9 cellular contexts compared by ENCODE assay signal in the genomic region with DNA sequence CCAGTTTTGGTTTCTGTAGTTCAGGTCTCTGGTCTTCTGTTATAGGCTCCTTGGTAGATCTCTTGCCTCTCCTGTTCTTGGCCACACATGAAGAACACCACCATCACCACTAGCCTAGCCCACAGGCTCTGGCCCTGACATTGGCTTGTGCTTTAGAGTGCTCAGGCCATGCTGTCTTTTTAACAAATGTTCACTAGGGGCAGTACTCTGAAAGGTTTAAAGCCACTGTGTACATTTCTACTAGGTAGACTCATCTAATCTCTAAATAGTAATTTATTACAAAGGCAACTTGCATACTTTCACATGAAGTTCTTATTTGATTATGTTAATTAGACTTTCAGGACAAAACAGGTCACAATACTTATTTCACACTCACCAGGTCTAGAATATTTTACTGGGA. TPM values are rescaled to one million over a fixed set of nuclear protein-coding genes. Genes with fewer than 3 reads are reported as not detected.
DNase-seq lines count a peak whose midpoint lies in the region; ATAC-seq and TF ChIP-seq lines count a peak whose summit lies in the region.
"Had no signal": no experiment of that assay in that cellular context is flagged by ENCODE, and none has a peak within 500 bp of the region (broad histone marks: within the 10 kb centered on the region; RNA-seq: fewer than 3 reads in every experiment).

No MANE protein-coding gene starts in this region.

- H3K4me1 Mint-ChIP-seq in activated CD4-positive, alpha-beta T cell treated with anti-CD3 and anti-CD28 coated beads for 36 hours = no peaks in the 10 kb centered on the region
- no peaks in the 10 kb centered on the region for H3K4me1 Mint-ChIP-seq in stimulated activated naive B cell treated with anti-CD40 and anti-IgM and Interleukin-4, amounts not matched to agents 10 μg/mL and 1 μg/mL and 100 μg/mL, for 72 hours
- H3K4me1 Mint-ChIP-seq in activated CD8-positive, alpha-beta memory T cell treated with anti-CD3 and anti-CD28 coated beads, Interleukin-2, amount 10 ng/mL, durations not matched to agents 7 days and 5 days = no peaks in the 10 kb centered on the region

- H3K4me3 ChIP-seq in choroid plexus epithelial cell (ENCODE audit: low read depth, low read length) = no peak overlapping the region
- H3K4me3 ChIP-seq: thyroid gland had no signal

- POLR2A ChIA-PET in activated CD4-positive, alpha-beta T cell treated with anti-CD3 and anti-CD28 coated beads for 36 hours (lab: Charles Lee) = no interaction called here

- peak; percentile 55 for ATAC-seq in activated CD4-positive, alpha-beta T cell treated with anti-CD3 and anti-CD28 coated beads for 36 hours
- ATAC-seq in stimulated activated naive B cell treated with anti-CD40 and anti-IgM and Interleukin-4, amounts not matched to agents 10 μg/mL and 1 μg/mL and 100 μg/mL, for 72 hours (replicated peaks) = peak; percentile 59 to 73
- no peak for ATAC-seq in activated CD8-positive, alpha-beta memory T cell treated with anti-CD3 and anti-CD28 coated beads, Interleukin-2, amount 10 ng/mL, durations not matched to agents 7 days and 5 days
- no peak for ATAC-seq in Right ventricle myocardium superior (ENCODE audit: poor library complexity)

- no peaks in the 10 kb centered on the region for H3K9me3 Mint-ChIP-seq in activated CD4-positive, alpha-beta T cell treated with anti-CD3 and anti-CD28 coated beads for 36 hours (ENCODE audit: low read depth)
- H3K9me3 Mint-ChIP-seq in stimulated activated naive B cell treated with anti-CD40 and anti-IgM and Interleukin-4, amounts not matched to agents 10 μg/mL and 1 μg/mL and 100 μg/mL, for 72 hours = no peaks in the 10 kb centered on the region
- no peaks in the 10 kb centered on the region for H3K9me3 Mint-ChIP-seq in activated CD8-positive, alpha-beta memory T cell treated with anti-CD3 and anti-CD28 coated beads, Interleukin-2, amount 10 ng/mL, durations not matched to agents 7 days and 5 days (ENCODE audit: low read depth)

- peak; percentile 39 for TF ChIP-seq CTCF in choroid plexus epithelial cell (conservative IDR thresholded peaks at IDR 0.05; ENCODE audit: low read depth, low read length)

- no peaks in the 10 kb centered on the region for H3K36me3 Mint-ChIP-seq in activated CD4-positive, alpha-beta T cell treated with anti-CD3 and anti-CD28 coated beads for 36 hours (ENCODE audit: low read depth)
- H3K36me3 Mint-ChIP-seq in stimulated activated naive B cell treated with anti-CD40 and anti-IgM and Interleukin-4, amounts not matched to agents 10 μg/mL and 1 μg/mL and 100 μg/mL, for 72 hours = peaks cover 0 to 1% of the 10 kb centered on the region in 2 donors
- no peaks in the 10 kb centered on the region for H3K36me3 Mint-ChIP-seq in activated CD8-positive, alpha-beta memory T cell treated with anti-CD3 and anti-CD28 coated beads, Interleukin-2, amount 10 ng/mL, durations not matched to agents 7 days and 5 days

- H3K27me3 Mint-ChIP-seq in activated CD4-positive, alpha-beta T cell treated with anti-CD3 and anti-CD28 coated beads for 36 hours = peaks cover 6% of the 10 kb centered on the region
- peaks cover 4 to 10% of the 10 kb centered on the region in 2 donors for H3K27me3 Mint-ChIP-seq in stimulated activated naive B cell treated with anti-CD40 and anti-IgM and Interleukin-4, amounts not matched to agents 10 μg/mL and 1 μg/mL and 100 μg/mL, for 72 hours
- peaks cover 26% of the 10 kb centered on the region for H3K27me3 Mint-ChIP-seq in activated CD8-positive, alpha-beta memory T cell treated with anti-CD3 and anti-CD28 coated beads, Interleukin-2, amount 10 ng/mL, durations not matched to agents 7 days and 5 days

- no peak for DNase-seq in activated CD4-positive, alpha-beta T cell treated with anti-CD3 and anti-CD28 coated beads for 36 hours
- DNase-seq in activated CD4-positive, alpha-beta T cell treated with anti-CD3 and anti-CD28 coated beads for 1 hour = no peak
- peak; percentile 6 for DNase-seq in HuH-7 (ENCODE audit: low spot score)
- no peak for DNase-seq in choroid plexus epithelial cell (ENCODE audit: low read depth)
- DNase-seq in stimulated activated naive B cell treated with anti-CD40 and anti-IgM and Interleukin-4, amounts not matched to agents 10 μg/mL and 1 μg/mL and 100 μg/mL, for 72 hours = no peak
- DNase-seq in activated CD8-positive, alpha-beta memory T cell treated with anti-CD3 and anti-CD28 coated beads, Interleukin-2, amount 10 ng/mL, durations not matched to agents 7 days and 5 days = no peak
- no peak for DNase-seq in Right ventricle myocardium superior
- no peak for DNase-seq in activated CD4-positive, alpha-beta T cell treated with anti-CD3 and anti-CD28 coated beads, Interleukin-2, amount 50 U/mL, for 4 hours
- DNase-seq: thyroid gland had no signal

- H3K27ac Mint-ChIP-seq in activated CD4-positive, alpha-beta T cell treated with anti-CD3 and anti-CD28 coated beads for 36 hours = no peak overlapping the region
- no peak overlapping the region for H3K27ac Mint-ChIP-seq in stimulated activated naive B cell treated with anti-CD40 and anti-IgM and Interleukin-4, amounts not matched to agents 10 μg/mL and 1 μg/mL and 100 μg/mL, for 72 hours
- no peak overlapping the region for H3K27ac Mint-ChIP-seq in activated CD8-positive, alpha-beta memory T cell treated with anti-CD3 and anti-CD28 coated beads, Interleukin-2, amount 10 ng/mL, durations not matched to agents 7 days and 5 days

- CTCF ChIA-PET in activated CD4-positive, alpha-beta T cell treated with anti-CD3 and anti-CD28 coated beads for 36 hours (lab: Charles Lee) = interaction anchor here (1.1 to 1.2 kb wide), 3 partner anchors 16 to 211 kb away, joined by 3 to 4 read pairs (median 4); a partner anchor contains a TSS
- CTCF ChIA-PET in activated CD8-positive, alpha-beta memory T cell treated with anti-CD3 and anti-CD28 coated beads, Interleukin-2, amount 10 ng/mL, durations not matched to agents 7 days and 5 days (lab: Charles Lee) = interaction anchor here (1.0 to 1.1 kb wide), 2 partner anchors 14 to 211 kb away, joined by 3 to 4 read pairs; no protein-coding TSS in a partner anchor

- no peak overlapping the region for H3K4me3 Mint-ChIP-seq in activated CD4-positive, alpha-beta T cell treated with anti-CD3 and anti-CD28 coated beads for 36 hours
- no peak overlapping the region for H3K4me3 Mint-ChIP-seq in stimulated activated naive B cell treated with anti-CD40 and anti-IgM and Interleukin-4, amounts not matched to agents 10 μg/mL and 1 μg/mL and 100 μg/mL, for 72 hours
- no peak overlapping the region for H3K4me3 Mint-ChIP-seq in activated CD8-positive, alpha-beta memory T cell treated with anti-CD3 and anti-CD28 coated beads, Interleukin-2, amount 10 ng/mL, durations not matched to agents 7 days and 5 days

- intact Hi-C loops in activated CD4-positive, alpha-beta T cell treated with anti-CD3 and anti-CD28 coated beads for 36 hours (cut with DNase I, micrococcal nuclease) = no loop called here
- intact Hi-C loops in Right ventricle myocardium superior (cut with DNase I) = no loop called here

RNA-seq across cellular contexts. Expression of a gene that starts 38.3 kb away (rescaled TPM):
- total RNA-seq in activated CD4-positive, alpha-beta T cell treated with anti-CD3 and anti-CD28 coated beads for 36 hours = under 1 TPM in 1 of 2 experiments, not detected in 1; 0.25 TPM
- not detected for total RNA-seq in activated CD8-positive, alpha-beta memory T cell treated with anti-CD3 and anti-CD28 coated beads, Interleukin-2, amount 10 ng/mL, durations not matched to agents 7 days and 5 days
- not detected for total RNA-seq in Right ventricle myocardium superior
- total RNA-seq: thyroid gland had no signal

RNA-seq across cellular contexts. Expression of a gene that starts 49.8 kb away (rescaled TPM):
- total RNA-seq in activated CD4-positive, alpha-beta T cell treated with anti-CD3 and anti-CD28 coated beads for 36 hours = 100 to 1,000 TPM; 596 to 912 TPM
- total RNA-seq in activated CD8-positive, alpha-beta memory T cell treated with anti-CD3 and anti-CD28 coated beads, Interleukin-2, amount 10 ng/mL, durations not matched to agents 7 days and 5 days = 1,000 to 10,000 TPM; 1,208 to 1,284 TPM
- 49.9 TPM for total RNA-seq in Right ventricle myocardium superior

Comparison
In these comparisons a context has a peak if more than half of its experiments do, and no peak if none do; other contexts are left out.
1. ATAC-seq: peak in activated CD4-positive, alpha-beta T cell treated with anti-CD3 and anti-CD28 coated beads for 36 hours (single experiment) and stimulated activated naive B cell treated with anti-CD40 and anti-IgM and Interleukin-4, amounts not matched to agents 10 μg/mL and 1 μg/mL and 100 μg/mL, for 72 hours (2 of 2); none in activated CD8-positive, alpha-beta memory T cell treated with anti-CD3 and anti-CD28 coated beads, Interleukin-2, amount 10 ng/mL, durations not matched to agents 7 days and 5 days (single experiment) and Right ventricle myocardium superior (single experiment).
2. RNA of a gene that starts 49.8 kb away (total RNA-seq): 1,208 to 1,284 TPM in activated CD8-positive, alpha-beta memory T cell treated with anti-CD3 and anti-CD28 coated beads, Interleukin-2, amount 10 ng/mL, durations not matched to agents 7 days and 5 days and 596 to 912 TPM in activated CD4-positive, alpha-beta T cell treated with anti-CD3 and anti-CD28 coated beads for 36 hours; 49.9 TPM in Right ventricle myocardium superior (single experiment); every median in the first group is over 10 times any median in the second.